ENCODE assay signal across 1 cellular context in genomic region chr1:94865369-94865768, GRCh38.
TF ChIP-seq lines count a peak whose summit lies in the region.

No MANE protein-coding gene starts in this region.

TF ChIP-seq in WTC11, 78 proteins besides CTCF, POLR2A, EP300 and RAD21 (continued from another document):
- no peak for TF ChIP-seq STAT6 (CRISPR knock-in tag; conservative IDR thresholded peaks at IDR 0.05; ENCODE audit: low read depth)
- TF ChIP-seq ERG (CRISPR knock-in tag; IDR thresholded peaks at IDR 0.05) = no peak
- TF ChIP-seq FOXP4 (CRISPR knock-in tag; IDR thresholded peaks at IDR 0.05) = no peak
- TF ChIP-seq NFE2L1 (CRISPR knock-in tag; IDR thresholded peaks at IDR 0.05) = no peak
- no peak for TF ChIP-seq FOXK1 (CRISPR knock-in tag; IDR thresholded peaks at IDR 0.05)
- no peak for TF ChIP-seq SMAD4 (CRISPR knock-in tag; IDR thresholded peaks at IDR 0.05)
